ENCODE assay signal across 1 cellular context in the genomic region with DNA sequence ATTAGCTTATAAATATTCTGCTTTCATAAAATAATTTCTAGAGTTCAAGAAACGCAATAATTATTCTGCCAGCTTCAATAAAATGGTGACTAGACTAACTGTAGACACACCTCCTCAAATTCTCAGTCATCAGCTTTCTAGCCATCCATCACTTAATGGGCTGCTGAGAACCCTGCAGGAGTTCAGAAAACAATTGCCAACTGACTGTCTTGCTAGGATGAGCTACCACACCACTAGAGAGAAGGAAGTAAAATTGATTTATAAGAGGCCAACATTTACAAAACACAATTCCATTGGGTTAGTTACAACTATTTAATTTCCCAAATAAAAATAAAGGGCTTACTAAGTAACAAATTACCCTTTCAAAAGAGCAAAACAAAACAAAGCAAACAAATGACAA.
TF ChIP-seq lines count a peak whose summit lies in the region.

No MANE protein-coding gene starts in this region.

TF ChIP-seq in H1, 55 proteins besides CTCF, POLR2A, EP300 and RAD21 (continued from another document):
- no peak for TF ChIP-seq BCL11A (IDR thresholded peaks at IDR 0.05; ENCODE audit: low read depth in 2 of 2, low read length in 2 of 2)
- TF ChIP-seq FOSL1 (IDR thresholded peaks at IDR 0.05; ENCODE audit: insufficient read depth, low read depth, low read length), result no peak
- TF ChIP-seq SP1 (IDR thresholded peaks at IDR 0.05; ENCODE audit: low read depth, low read length), result no peak
- no peak for TF ChIP-seq ASH2L (IDR thresholded peaks at IDR 0.05; ENCODE audit: low read length)
- no peak for TF ChIP-seq BACH1 (IDR thresholded peaks at IDR 0.05; ENCODE audit: low read length)
- TF ChIP-seq TCF12 (IDR thresholded peaks at IDR 0.05; ENCODE audit: low read depth, low read length), result no peak
- TF ChIP-seq, protein P1, sequence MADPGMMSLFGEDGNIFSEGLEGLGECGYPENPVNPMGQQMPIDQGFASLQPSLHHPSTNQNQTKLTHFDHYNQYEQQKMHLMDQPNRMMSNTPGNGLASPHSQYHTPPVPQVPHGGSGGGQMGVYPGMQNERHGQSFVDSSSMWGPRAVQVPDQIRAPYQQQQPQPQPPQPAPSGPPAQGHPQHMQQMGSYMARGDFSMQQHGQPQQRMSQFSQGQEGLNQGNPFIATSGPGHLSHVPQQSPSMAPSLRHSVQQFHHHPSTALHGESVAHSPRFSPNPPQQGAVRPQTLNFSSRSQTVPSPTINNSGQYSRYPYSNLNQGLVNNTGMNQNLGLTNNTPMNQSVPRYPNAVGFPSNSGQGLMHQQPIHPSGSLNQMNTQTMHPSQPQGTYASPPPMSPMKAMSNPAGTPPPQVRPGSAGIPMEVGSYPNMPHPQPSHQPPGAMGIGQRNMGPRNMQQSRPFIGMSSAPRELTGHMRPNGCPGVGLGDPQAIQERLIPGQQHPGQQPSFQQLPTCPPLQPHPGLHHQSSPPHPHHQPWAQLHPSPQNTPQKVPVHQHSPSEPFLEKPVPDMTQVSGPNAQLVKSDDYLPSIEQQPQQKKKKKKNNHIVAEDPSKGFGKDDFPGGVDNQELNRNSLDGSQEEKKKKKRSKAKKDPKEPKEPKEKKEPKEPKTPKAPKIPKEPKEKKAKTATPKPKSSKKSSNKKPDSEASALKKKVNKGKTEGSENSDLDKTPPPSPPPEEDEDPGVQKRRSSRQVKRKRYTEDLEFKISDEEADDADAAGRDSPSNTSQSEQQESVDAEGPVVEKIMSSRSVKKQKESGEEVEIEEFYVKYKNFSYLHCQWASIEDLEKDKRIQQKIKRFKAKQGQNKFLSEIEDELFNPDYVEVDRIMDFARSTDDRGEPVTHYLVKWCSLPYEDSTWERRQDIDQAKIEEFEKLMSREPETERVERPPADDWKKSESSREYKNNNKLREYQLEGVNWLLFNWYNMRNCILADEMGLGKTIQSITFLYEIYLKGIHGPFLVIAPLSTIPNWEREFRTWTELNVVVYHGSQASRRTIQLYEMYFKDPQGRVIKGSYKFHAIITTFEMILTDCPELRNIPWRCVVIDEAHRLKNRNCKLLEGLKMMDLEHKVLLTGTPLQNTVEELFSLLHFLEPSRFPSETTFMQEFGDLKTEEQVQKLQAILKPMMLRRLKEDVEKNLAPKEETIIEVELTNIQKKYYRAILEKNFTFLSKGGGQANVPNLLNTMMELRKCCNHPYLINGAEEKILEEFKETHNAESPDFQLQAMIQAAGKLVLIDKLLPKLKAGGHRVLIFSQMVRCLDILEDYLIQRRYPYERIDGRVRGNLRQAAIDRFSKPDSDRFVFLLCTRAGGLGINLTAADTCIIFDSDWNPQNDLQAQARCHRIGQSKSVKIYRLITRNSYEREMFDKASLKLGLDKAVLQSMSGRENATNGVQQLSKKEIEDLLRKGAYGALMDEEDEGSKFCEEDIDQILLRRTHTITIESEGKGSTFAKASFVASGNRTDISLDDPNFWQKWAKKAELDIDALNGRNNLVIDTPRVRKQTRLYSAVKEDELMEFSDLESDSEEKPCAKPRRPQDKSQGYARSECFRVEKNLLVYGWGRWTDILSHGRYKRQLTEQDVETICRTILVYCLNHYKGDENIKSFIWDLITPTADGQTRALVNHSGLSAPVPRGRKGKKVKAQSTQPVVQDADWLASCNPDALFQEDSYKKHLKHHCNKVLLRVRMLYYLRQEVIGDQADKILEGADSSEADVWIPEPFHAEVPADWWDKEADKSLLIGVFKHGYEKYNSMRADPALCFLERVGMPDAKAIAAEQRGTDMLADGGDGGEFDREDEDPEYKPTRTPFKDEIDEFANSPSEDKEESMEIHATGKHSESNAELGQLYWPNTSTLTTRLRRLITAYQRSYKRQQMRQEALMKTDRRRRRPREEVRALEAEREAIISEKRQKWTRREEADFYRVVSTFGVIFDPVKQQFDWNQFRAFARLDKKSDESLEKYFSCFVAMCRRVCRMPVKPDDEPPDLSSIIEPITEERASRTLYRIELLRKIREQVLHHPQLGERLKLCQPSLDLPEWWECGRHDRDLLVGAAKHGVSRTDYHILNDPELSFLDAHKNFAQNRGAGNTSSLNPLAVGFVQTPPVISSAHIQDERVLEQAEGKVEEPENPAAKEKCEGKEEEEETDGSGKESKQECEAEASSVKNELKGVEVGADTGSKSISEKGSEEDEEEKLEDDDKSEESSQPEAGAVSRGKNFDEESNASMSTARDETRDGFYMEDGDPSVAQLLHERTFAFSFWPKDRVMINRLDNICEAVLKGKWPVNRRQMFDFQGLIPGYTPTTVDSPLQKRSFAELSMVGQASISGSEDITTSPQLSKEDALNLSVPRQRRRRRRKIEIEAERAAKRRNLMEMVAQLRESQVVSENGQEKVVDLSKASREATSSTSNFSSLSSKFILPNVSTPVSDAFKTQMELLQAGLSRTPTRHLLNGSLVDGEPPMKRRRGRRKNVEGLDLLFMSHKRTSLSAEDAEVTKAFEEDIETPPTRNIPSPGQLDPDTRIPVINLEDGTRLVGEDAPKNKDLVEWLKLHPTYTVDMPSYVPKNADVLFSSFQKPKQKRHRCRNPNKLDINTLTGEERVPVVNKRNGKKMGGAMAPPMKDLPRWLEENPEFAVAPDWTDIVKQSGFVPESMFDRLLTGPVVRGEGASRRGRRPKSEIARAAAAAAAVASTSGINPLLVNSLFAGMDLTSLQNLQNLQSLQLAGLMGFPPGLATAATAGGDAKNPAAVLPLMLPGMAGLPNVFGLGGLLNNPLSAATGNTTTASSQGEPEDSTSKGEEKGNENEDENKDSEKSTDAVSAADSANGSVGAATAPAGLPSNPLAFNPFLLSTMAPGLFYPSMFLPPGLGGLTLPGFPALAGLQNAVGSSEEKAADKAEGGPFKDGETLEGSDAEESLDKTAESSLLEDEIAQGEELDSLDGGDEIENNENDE (IDR thresholded peaks at IDR 0.05; ENCODE audit: insufficient replicate concordance, low read length), result no peak
- TF ChIP-seq, protein P2, sequence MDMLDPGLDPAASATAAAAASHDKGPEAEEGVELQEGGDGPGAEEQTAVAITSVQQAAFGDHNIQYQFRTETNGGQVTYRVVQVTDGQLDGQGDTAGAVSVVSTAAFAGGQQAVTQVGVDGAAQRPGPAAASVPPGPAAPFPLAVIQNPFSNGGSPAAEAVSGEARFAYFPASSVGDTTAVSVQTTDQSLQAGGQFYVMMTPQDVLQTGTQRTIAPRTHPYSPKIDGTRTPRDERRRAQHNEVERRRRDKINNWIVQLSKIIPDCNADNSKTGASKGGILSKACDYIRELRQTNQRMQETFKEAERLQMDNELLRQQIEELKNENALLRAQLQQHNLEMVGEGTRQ (IDR thresholded peaks at IDR 0.05; ENCODE audit: low read length), result no peak
